9 cellular contexts compared by ENCODE assay signal in genomic region chr1:167342846-167343245, GRCh38.
DNase-seq lines count a peak whose midpoint lies in the region; ATAC-seq and TF ChIP-seq lines count a peak whose summit lies in the region.
"Had no signal": no experiment of that assay in that cellular context is flagged by ENCODE, and none has a peak within 500 bp of the region (broad histone marks: within the 10 kb centered on the region; RNA-seq: fewer than 3 reads in every experiment).

No MANE protein-coding gene starts in this region.

- H3K9me3 Mint-ChIP-seq in CD4-positive, alpha-beta memory T cell, result peaks cover 0 to 4% (median 0%) of the 10 kb centered on the region in 8 donors

- H3K27ac ChIP-seq in CD4-positive, alpha-beta memory T cell (ENCODE audit: low read depth, low read length), result no peak overlapping the region

- H3K27me3 Mint-ChIP-seq in CD4-positive, alpha-beta memory T cell, result no peaks in the 10 kb centered on the region

- peak overlapping the region in 2 of 7 donors; percentile 25 to 26 for H3K27ac Mint-ChIP-seq in CD4-positive, alpha-beta memory T cell

- DNase-seq in CD4-positive, alpha-beta memory T cell, result peak in 3 of 5 donors; percentile 1 to 14 (median 4)
- DNase-seq in Jurkat, Clone E6-1 (ENCODE audit: low read depth, low spot score), result peak; percentile 38
- DNase-seq in epithelial cell of proximal tubule (ENCODE audit: low read depth), result no peak
- no peak for DNase-seq in effector CD4-positive, alpha-beta T cell
- no peak for DNase-seq in activated CD4-positive, alpha-beta T cell treated with anti-CD3 and anti-CD28 coated beads for 4 hours
- DNase-seq: SW 1271 had no signal

- no peaks in the 10 kb centered on the region for H3K4me1 ChIP-seq in CD4-positive, alpha-beta memory T cell (ENCODE audit: insufficient read depth, low read length)

- ATAC-seq in GM19043 (IDR thresholded peaks at IDR 0.05; ENCODE audit: low read depth, unreplicated experiment) (peak; percentile 78), HG02840 (IDR thresholded peaks at IDR 0.05; ENCODE audit: low FRiP score, unreplicated experiment) (no peak), HG03025 (IDR thresholded peaks at IDR 0.05; ENCODE audit: low FRiP score, unreplicated experiment) (no peak)

- no peak overlapping the region for H3K4me3 ChIP-seq in CD4-positive, alpha-beta memory T cell (ENCODE audit: low read length in 2 of 2)
- no peak overlapping the region for H3K4me3 ChIP-seq in Jurkat, Clone E6-1 (ENCODE audit: low read length)
- no peak overlapping the region for H3K4me3 ChIP-seq in epithelial cell of proximal tubule (ENCODE audit: low read depth, low read length)

- intact Hi-C loops in CD4-positive, alpha-beta memory T cell (cut with micrococcal nuclease), result loop anchor here (5.0 kb wide), 1 partner anchor 276 kb away; no protein-coding TSS in a partner anchor

- CTCF ChIA-PET in CD4-positive, alpha-beta memory T cell (lab: Charles Lee; ENCODE audit: partially characterized antibody), result interaction anchor here (0.6 to 1.5 kb wide), 5 partner anchors 10 to 150 kb away, joined by 3 to 6 read pairs (median 4); no protein-coding TSS in a partner anchor

- peaks cover 13 to 22% of the 10 kb centered on the region in 2 donors for H3K36me3 Mint-ChIP-seq in CD4-positive, alpha-beta memory T cell

- no peaks in the 10 kb centered on the region for H3K9me3 ChIP-seq in CD4-positive, alpha-beta memory T cell (ENCODE audit: control insufficient read depth in 1 of 2, low read length in 2 of 2)

- H3K4me3 Mint-ChIP-seq in CD4-positive, alpha-beta memory T cell, result no peak overlapping the region

- POLR2A ChIA-PET in CD4-positive, alpha-beta memory T cell (lab: Charles Lee; ENCODE audit: partially characterized antibody), result no interaction called here

- H3K36me3 ChIP-seq in CD4-positive, alpha-beta memory T cell (ENCODE audit: insufficient read depth, low read length), result no peaks in the 10 kb centered on the region

- no peaks in the 10 kb centered on the region for H3K27me3 ChIP-seq in CD4-positive, alpha-beta memory T cell (ENCODE audit: insufficient read depth, low read length)

- TF ChIP-seq CTCF in epithelial cell of proximal tubule (conservative IDR thresholded peaks at IDR 0.05; ENCODE audit: low read depth, low read length), result peak; percentile 50

- peaks cover 4 to 11% (median 5%) of the 10 kb centered on the region in 4 donors for H3K4me1 Mint-ChIP-seq in CD4-positive, alpha-beta memory T cell

Comparison
In these comparisons a context has a peak if more than half of its experiments do, and no peak if none do; other contexts are left out.
1. DNase-seq: peak in CD4-positive, alpha-beta memory T cell (3 of 5) and Jurkat, Clone E6-1 (single experiment); none in epithelial cell of proximal tubule (single experiment), effector CD4-positive, alpha-beta T cell (single experiment) and activated CD4-positive, alpha-beta T cell treated with anti-CD3 and anti-CD28 coated beads for 4 hours (0 of 2).